Comparison of ENCODE assay signal across 8 cellular contexts in genomic region chr10:67788028-67788886, GRCh38. TPM values are rescaled to one million over a fixed set of nuclear protein-coding genes. Genes with fewer than 3 reads are reported as not detected.
DNase-seq lines count a peak whose midpoint lies in the region; ATAC-seq and TF ChIP-seq lines count a peak whose summit lies in the region.

No MANE protein-coding gene starts in this region.

- H3K4me1 ChIP-seq in OCI-LY7 (ENCODE audit: insufficient read depth, low read length, poor library complexity, severe bottlenecking) (peaks cover 42% of the 10 kb centered on the region), left ventricle myocardium inferior (no peaks in the 10 kb centered on the region)

- H3K27me3 ChIP-seq in left ventricle myocardium inferior (ENCODE audit: low read depth) = no peaks in the 10 kb centered on the region

- H3K9me3 ChIP-seq in OCI-LY7 (ENCODE audit: low read length) = no peaks in the 10 kb centered on the region
- H3K9me3 ChIP-seq in left ventricle myocardium inferior (replicated peaks) = no peaks in the 10 kb centered on the region

- no TSS peak for BruUV-seq in OCI-LY7 (replicated peaks; lab: Mats Ljungman, UMichigan)

- peak overlapping the region; percentile 91 for H2AFZ ChIP-seq in OCI-LY7 (ENCODE audit: low read length)

- H3K9me2 ChIP-seq in OCI-LY7 (ENCODE audit: insufficient read depth, low read length) = no peaks in the 10 kb centered on the region

- H3K36me3 ChIP-seq in OCI-LY7 (ENCODE audit: insufficient read depth, low read length) = no peaks in the 10 kb centered on the region
- no peaks in the 10 kb centered on the region for H3K36me3 ChIP-seq in left ventricle myocardium inferior

- H3K27ac ChIP-seq in 22Rv1 = no peak overlapping the region
- no peak overlapping the region for H3K27ac ChIP-seq in OCI-LY7 (ENCODE audit: low read depth, low read length, poor library complexity, severe bottlenecking)
- no peak overlapping the region for H3K27ac ChIP-seq in left ventricle myocardium inferior (replicated peaks)

- peak overlapping the region; percentile 53 for H3K4me2 ChIP-seq in OCI-LY7 (ENCODE audit: low read length)

- ATAC-seq in GM18517 (IDR thresholded peaks at IDR 0.05; ENCODE audit: unreplicated experiment) (peak; percentile 76), HG03045 (IDR thresholded peaks at IDR 0.05; ENCODE audit: unreplicated experiment) (peak; percentile 81)

- CTCF ChIA-PET in OCI-LY7 (lab: Charles Lee; ENCODE audit: unreplicated experiment) = interaction anchor here (0.5 to 1.6 kb wide), 15 partner anchors 8 to 513 kb away, joined by 3 to 11 read pairs (median 4); no protein-coding TSS in a partner anchor

- DNase-seq in OCI-LY7 (ENCODE audit: low spot score) = peak; percentile 84
- DNase-seq in activated T-helper 1 cell treated with Interleukin-2 at 50 U/mL for 16 hours (ENCODE audit: low read depth) = peak; percentile 54
- peak; percentile 57 for DNase-seq in left ventricle myocardium inferior
- DNase-seq in stimulated activated CD4-positive, alpha-beta T cell treated with anti-CD3 and anti-CD28 coated beads, Interleukin-2, amount 100 ng/mL, for 48 hours = peak; percentile 79 to 83
- no peak for DNase-seq in COR-L47 (lab: John Stamatoyannopoulos, UW)

- no peaks in the 10 kb centered on the region for H3K79me2 ChIP-seq in OCI-LY7 (ENCODE audit: insufficient read depth, low read depth, low read length)

- H3K4me3 ChIP-seq in OCI-LY7 (ENCODE audit: low read depth, low read length, poor library complexity, severe bottlenecking) = peak overlapping the region; percentile 30
- H3K4me3 ChIP-seq in left ventricle myocardium inferior = no peak overlapping the region

- H4K20me1 ChIP-seq in OCI-LY7 (ENCODE audit: insufficient read depth, low read length) = no peaks in the 10 kb centered on the region

- peak; percentile 86 for TF ChIP-seq CTCF in 22Rv1 (IDR thresholded peaks at IDR 0.05)
- TF ChIP-seq CTCF in OCI-LY7 (conservative IDR thresholded peaks at IDR 0.05; ENCODE audit: low read length) = peak; percentile 96
- TF ChIP-seq CTCF in left ventricle myocardium inferior (IDR thresholded peaks at IDR 0.05; ENCODE audit: borderline replicate concordance) = peak; percentile 63

- intact Hi-C loops in OCI-LY7 (cut with micrococcal nuclease; ENCODE audit: unreplicated experiment) = loop anchor here (1.0 to 5.0 kb wide), 7 partner anchors 49 to 1109 kb away; partner anchors contain the start of genes DNAJC12 and SIRT1
- intact Hi-C loops in left ventricle myocardium inferior (cut with micrococcal nuclease) = loop anchor here (10.0 kb wide), 1 partner anchor 93 kb away; the partner anchor contains the start of gene CTNNA3

- POLR2A ChIA-PET in OCI-LY7 (lab: Charles Lee) = interaction anchor here (0.7 to 2.3 kb wide), 17 partner anchors 8 to 518 kb away, joined by 3 to 22 read pairs (median 4); no protein-coding TSS in a partner anchor

RNA-seq across cellular contexts. Expression of gene DNAJC12, which starts 49.7 kb away (rescaled TPM):
- 12.8 and 13.0 TPM in 2 replicates for total RNA-seq in OCI-LY7 (2014; rRNA removed; shearing (Covaris generic))
- total RNA-seq in OCI-LY7 (2022) (18.9 and 19.4 TPM in 2 replicates), left ventricle myocardium inferior (6.1 TPM)
